ENCODE assay signal across 8 cellular contexts in the genomic region with DNA sequence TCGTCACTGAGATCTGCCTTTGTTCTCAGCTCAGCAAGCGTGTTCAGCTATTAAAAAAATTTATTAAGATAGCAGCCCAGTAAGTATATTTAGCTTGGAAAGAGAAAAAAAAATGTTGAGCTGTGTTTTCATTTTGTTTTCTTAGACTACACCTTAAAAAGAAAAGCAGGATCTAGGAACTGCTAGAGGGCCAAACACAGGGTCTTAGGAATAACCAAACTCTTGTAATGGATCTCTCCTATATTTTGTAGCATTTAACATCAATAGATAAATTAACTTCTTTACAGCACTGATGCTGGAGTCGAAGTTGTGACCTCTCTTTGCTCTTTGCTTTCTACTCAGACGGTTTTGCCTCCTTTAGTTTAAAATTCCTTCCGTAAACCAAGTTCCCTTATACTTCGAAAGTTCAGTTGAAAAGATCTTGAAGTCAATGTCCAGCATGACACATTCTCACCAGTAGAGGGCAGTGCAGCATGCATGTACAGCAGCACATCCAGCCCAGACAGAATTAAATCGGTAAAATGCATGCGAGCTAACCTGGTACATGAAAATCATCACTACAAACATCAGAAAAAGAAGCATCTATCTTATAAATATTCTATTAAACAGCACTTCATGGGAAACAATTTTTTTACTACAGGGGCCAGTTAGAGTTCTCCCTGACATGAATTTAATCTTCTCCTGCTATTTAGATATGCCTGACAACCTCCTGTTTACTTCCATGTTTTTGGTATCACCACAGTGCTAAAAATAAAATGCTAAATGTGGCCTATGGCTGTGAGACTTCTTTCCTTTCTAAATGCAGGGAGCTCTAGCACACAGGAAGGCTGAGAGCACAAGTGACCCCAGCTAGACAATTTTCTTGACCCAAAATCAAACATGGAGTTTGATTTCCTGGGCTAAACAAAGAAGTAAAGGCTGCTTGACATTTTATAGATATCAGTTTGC. TPM values are rescaled to one million over a fixed set of nuclear protein-coding genes. Genes with fewer than 3 reads are reported as not detected.
DNase-seq lines count a peak whose midpoint lies in the region; ATAC-seq, FAIRE-seq and TF ChIP-seq lines count a peak whose summit lies in the region.

No MANE protein-coding gene starts in this region.

- no peaks in the 10 kb centered on the region for H3K4me1 ChIP-seq in A673 (ENCODE audit: insufficient read depth, low read length, poor library complexity, severe bottlenecking)
- H3K4me1 ChIP-seq in subcutaneous abdominal adipose tissue (ENCODE audit: control insufficient read depth in 5 of 5, insufficient read depth in 5 of 5, low read length in 5 of 5) = peaks cover 0 to 8% (median 5%) of the 10 kb centered on the region in 5 donors

- BruUV-seq in A673 (replicated peaks; lab: Mats Ljungman, UMichigan) = no TSS peak

- POLR2A ChIA-PET in A673 (lab: Charles Lee; ENCODE audit: low non-redundant PET) = interaction anchor here (0.6 kb wide), 2 partner anchors 130 to 137 kb away, joined by 4 to 5 read pairs; no protein-coding TSS in a partner anchor

- H3K27me3 ChIP-seq in A673 (replicated peaks; ENCODE audit: insufficient read depth, low read depth, low read length, poor library complexity) (no peaks in the 10 kb centered on the region), subcutaneous abdominal adipose tissue (ENCODE audit: control insufficient read depth in 5 of 5, insufficient read depth in 4 of 5, low read length in 5 of 5) (no peaks in the 10 kb centered on the region)

- no peaks in the 10 kb centered on the region for H3K36me3 ChIP-seq in A673 (ENCODE audit: insufficient read depth, low read length, poor library complexity, severe bottlenecking)
- H3K36me3 ChIP-seq in subcutaneous abdominal adipose tissue (ENCODE audit: control insufficient read depth in 5 of 5, insufficient read depth in 5 of 5, low read length in 5 of 5) = peaks cover 0 to 5% (median 0%) of the 10 kb centered on the region in 5 donors

- DNase-seq in A673 (ENCODE audit: low spot score) = peak; percentile 87
- peak; percentile 73 for DNase-seq in M059J (ENCODE audit: low read depth)
- peak; percentile 24 for DNase-seq in SIG-M5 (lab: John Stamatoyannopoulos, UW)
- peak; percentile 44 for DNase-seq in activated effector memory CD4-positive, alpha-beta T cell treated with Interleukin-2 at 50 U/mL for 16 hours
- DNase-seq in frontal cortex (ENCODE audit: low spot score in 2 of 2) = peak; percentile 41 to 67
- DNase-seq in nucleus accumbens (lab: John Stamatoyannopoulos, UW) = peak in 51 of 56 donors; percentile 5 to 93 (median 53)

- CTCF ChIA-PET in A673 (lab: Charles Lee) = interaction anchor here (0.6 to 2.5 kb wide), 4 partner anchors 180 to 422 kb away, joined by 3 to 27 read pairs (median 3); no protein-coding TSS in a partner anchor

- ATAC-seq in GM18868 (IDR thresholded peaks at IDR 0.05; ENCODE audit: unreplicated experiment) = peak; percentile 67

- peak overlapping the region in 4 of 5 donors; percentile 11 to 48 (median 30) for H3K9ac ChIP-seq in subcutaneous abdominal adipose tissue (ENCODE audit: low read length in 5 of 5)

- H3K27ac ChIP-seq in A673 (ENCODE audit: low read depth, low read length, poor library complexity, severe bottlenecking) = no peak overlapping the region
- H3K27ac ChIP-seq in subcutaneous abdominal adipose tissue (ENCODE audit: low read depth, low read length) = peak overlapping the region; percentile 21

- no peak overlapping the region for H3K4me3 ChIP-seq in A673 (ENCODE audit: low read depth, low read length, poor library complexity, severe bottlenecking)
- H3K4me3 ChIP-seq in subcutaneous abdominal adipose tissue (ENCODE audit: low read depth in 1 of 5, low read length in 5 of 5) = peak overlapping the region in 1 of 5 donors; percentile 23

- intact Hi-C loops in A673 (cut with micrococcal nuclease; ENCODE audit: unreplicated experiment) = loop anchor here (1.0 to 10.0 kb wide), 5 partner anchors 50 to 1317 kb away; a partner anchor contains a TSS

- H3K9me3 ChIP-seq in A673 (ENCODE audit: low read depth, low read length, poor library complexity, severe bottlenecking) = no peaks in the 10 kb centered on the region
- H3K9me3 ChIP-seq in subcutaneous abdominal adipose tissue (ENCODE audit: control insufficient read depth in 5 of 5, low read length in 5 of 5) = no peaks in the 10 kb centered on the region

- TF ChIP-seq CTCF in A673 (conservative IDR thresholded peaks at IDR 0.05; ENCODE audit: low read depth, low read length) = peak; percentile 94

- FAIRE-seq in frontal cortex (lab: Jason Lieb, UNC) = peak; percentile 81

RNA-seq across cellular contexts. Expression of a gene that starts 48.2 kb away (rescaled TPM):
- total RNA-seq in A673 (2021) = 40.0 and 43.7 TPM in 2 replicates
- total RNA-seq in M059J (2014; rRNA removed; shearing (Covaris generic)) = 11.9 and 23.1 TPM in 2 replicates
- total RNA-seq in frontal cortex = 9.4 TPM

Comparison
In these comparisons a context has a peak if more than half of its experiments do, and no peak if none do; other contexts are left out.
1. DNase-seq: peak in every context shown above with its lines; median percentile 87 in A673; 73 in M059J; 54 in frontal cortex; 53 in nucleus accumbens; 44 in activated effector memory CD4-positive, alpha-beta T cell treated with Interleukin-2 at 50 U/mL for 16 hours; 24 in SIG-M5.